In genomic region chr9:69172895-69173294, GRCh38 we compare ENCODE assay signal across 10 cellular contexts. TPM values are rescaled to one million over a fixed set of nuclear protein-coding genes. Genes with fewer than 3 reads are reported as not detected.
DNase-seq lines count a peak whose midpoint lies in the region; ATAC-seq and TF ChIP-seq lines count a peak whose summit lies in the region.
"Had no signal": no experiment of that assay in that cellular context is flagged by ENCODE, and none has a peak within 500 bp of the region (broad histone marks: within the 10 kb centered on the region; RNA-seq: fewer than 3 reads in every experiment).

No MANE protein-coding gene starts in this region.

- POLR2A ChIA-PET in activated CD4-positive, alpha-beta T cell treated with anti-CD3 and anti-CD28 coated beads for 36 hours (lab: Charles Lee), result no interaction called here
- POLR2A ChIA-PET in activated B cell treated with CpG ODN at 0.5 μM for 24 hours (lab: Charles Lee), result no interaction called here

- peaks cover 60% of the 10 kb centered on the region for H3K4me1 ChIP-seq in foreskin keratinocyte
- H3K4me1 ChIP-seq in gastrocnemius medialis, result peaks cover under 1 to 5% of the 10 kb centered on the region in 2 donors

- H3K36me3 ChIP-seq in gastrocnemius medialis, result no peaks in the 10 kb centered on the region

- H3K27me3 ChIP-seq in foreskin keratinocyte, result no peaks in the 10 kb centered on the region
- no peaks in the 10 kb centered on the region for H3K27me3 ChIP-seq in gastrocnemius medialis

- peak overlapping the region; percentile 100 for H3K27ac ChIP-seq in foreskin keratinocyte
- H3K27ac ChIP-seq in gastrocnemius medialis, result peak overlapping the region in 3 of 4 donors; percentile 84 to 93 (median 86)

- CTCF ChIA-PET in activated CD4-positive, alpha-beta T cell treated with anti-CD3 and anti-CD28 coated beads for 36 hours (lab: Charles Lee), result no interaction called here
- CTCF ChIA-PET in activated B cell treated with CpG ODN at 0.5 μM for 24 hours (lab: Charles Lee), result no interaction called here

- H3K4me1 Mint-ChIP-seq in activated CD4-positive, alpha-beta T cell treated with anti-CD3 and anti-CD28 coated beads for 36 hours, result peaks cover 54% of the 10 kb centered on the region
- peaks cover 42% of the 10 kb centered on the region for H3K4me1 Mint-ChIP-seq in activated B cell treated with CpG ODN at 0.5 μM for 24 hours

- H3K4me3 ChIP-seq in gastrocnemius medialis, result no peak overlapping the region

- TF ChIP-seq CTCF in activated B cell treated with CpG ODN at 0.5 μM for 24 hours (IDR thresholded peaks at IDR 0.05) (no peak), foreskin keratinocyte (conservative IDR thresholded peaks at IDR 0.05) (no peak), gastrocnemius medialis (IDR thresholded peaks at IDR 0.05 in 4 of 5, conservative IDR thresholded peaks at IDR 0.05 in 1 of 5) (no peak)

- H3K27me3 Mint-ChIP-seq in activated CD4-positive, alpha-beta T cell treated with anti-CD3 and anti-CD28 coated beads for 36 hours, result peaks cover 36% of the 10 kb centered on the region
- peaks cover 37% of the 10 kb centered on the region for H3K27me3 Mint-ChIP-seq in activated B cell treated with CpG ODN at 0.5 μM for 24 hours

- in situ Hi-C loops in gastrocnemius medialis (cut with MboI; ENCODE audit: low sequenced_read_pairs in 4 of 4), result loop anchor here in 1 of 4 donors (10.0 kb wide), 1 partner anchor 58 kb away; no protein-coding TSS in a partner anchor

- intact Hi-C loops in activated CD4-positive, alpha-beta T cell treated with anti-CD3 and anti-CD28 coated beads for 36 hours (cut with DNase I, micrococcal nuclease), result loop anchor here in 1 of 2 experiments (5.0 to 10.0 kb wide), 6 partner anchors 51 to 1392 kb away; partner anchors contain the start of gene CFAP95
- intact Hi-C loops in activated B cell treated with CpG ODN at 0.5 μM for 24 hours (cut with micrococcal nuclease), result loop anchor here (5.0 kb wide), 2 partner anchors 136 to 451 kb away; partner anchors contain the start of gene FXN
- intact Hi-C loops in gastrocnemius medialis (cut with DNase I; ENCODE audit: low total_unique reads), result loop anchor here (5.0 to 10.0 kb wide), 2 partner anchors 136 to 592 kb away; partner anchors contain the start of genes FXN and PTAR1

- H3K4me3 Mint-ChIP-seq in activated CD4-positive, alpha-beta T cell treated with anti-CD3 and anti-CD28 coated beads for 36 hours, result peak overlapping the region; percentile 74
- H3K4me3 Mint-ChIP-seq in activated B cell treated with CpG ODN at 0.5 μM for 24 hours, result peak overlapping the region; percentile 77

- DNase-seq in activated CD4-positive, alpha-beta T cell treated with anti-CD3 and anti-CD28 coated beads for 36 hours, result no peak
- no peak for DNase-seq in activated CD4-positive, alpha-beta T cell treated with anti-CD3 and anti-CD28 coated beads for 48 hours
- DNase-seq in activated B cell treated with CpG ODN at 0.5 μM for 24 hours, result no peak
- peak; percentile 67 to 86 for DNase-seq in foreskin keratinocyte
- no peak for DNase-seq in gastrocnemius medialis
- no peak for DNase-seq in T-helper 9 cell
- DNase-seq in NCI-H1694 (lab: John Stamatoyannopoulos, UW), result no peak
- DNase-seq: activated gamma-delta T cell treated with Interleukin-2 at 50 U/mL for 16 hours, NCI-H510A treated with DMSO at 0.1 percent for 48 hours had no signal

- no peaks in the 10 kb centered on the region for H3K9me3 Mint-ChIP-seq in activated CD4-positive, alpha-beta T cell treated with anti-CD3 and anti-CD28 coated beads for 36 hours (ENCODE audit: low read depth)
- no peaks in the 10 kb centered on the region for H3K9me3 Mint-ChIP-seq in activated B cell treated with CpG ODN at 0.5 μM for 24 hours

- no peaks in the 10 kb centered on the region for H3K9me3 ChIP-seq in gastrocnemius medialis

- no peaks in the 10 kb centered on the region for H3K36me3 Mint-ChIP-seq in activated CD4-positive, alpha-beta T cell treated with anti-CD3 and anti-CD28 coated beads for 36 hours (ENCODE audit: low read depth)
- no peaks in the 10 kb centered on the region for H3K36me3 Mint-ChIP-seq in activated B cell treated with CpG ODN at 0.5 μM for 24 hours (ENCODE audit: low read depth)

- no peak for ATAC-seq in activated CD4-positive, alpha-beta T cell treated with anti-CD3 and anti-CD28 coated beads for 36 hours
- ATAC-seq in activated B cell treated with CpG ODN at 0.5 μM for 24 hours (ENCODE audit: low read depth) (no peak), foreskin keratinocyte (no peak), gastrocnemius medialis (no peak), HG02610 (IDR thresholded peaks at IDR 0.05; ENCODE audit: unreplicated experiment) (no peak)

- TF ChIP-seq POLR2A in gastrocnemius medialis (IDR thresholded peaks at IDR 0.05), result no peak

- H3K27ac Mint-ChIP-seq in activated CD4-positive, alpha-beta T cell treated with anti-CD3 and anti-CD28 coated beads for 36 hours, result no peak overlapping the region
- no peak overlapping the region for H3K27ac Mint-ChIP-seq in activated B cell treated with CpG ODN at 0.5 μM for 24 hours

RNA-seq across cellular contexts. Expression of gene TJP2, which starts 1.2 kb away (rescaled TPM):
- 10 to 100 TPM in 1 of 2 experiments, 1 to 10 TPM in 1; 8.4 to 10.0 TPM for total RNA-seq in activated CD4-positive, alpha-beta T cell treated with anti-CD3 and anti-CD28 coated beads for 36 hours
- total RNA-seq in activated B cell treated with CpG ODN at 0.5 μM for 24 hours (2.3 and 4.7 TPM in 2 replicates), foreskin keratinocyte (126 and 140 TPM in 2 replicates), gastrocnemius medialis (10 to 100 TPM; 10.5 to 23.1 (median 17.6) TPM)
- 57.9 and 59.8 TPM in 2 replicates for polyA plus RNA-seq in foreskin keratinocyte

Comparison
In these comparisons a context has a peak if more than half of its experiments do, and no peak if none do; other contexts are left out.
1. DNase-seq: peak in foreskin keratinocyte (2 of 2); none in activated CD4-positive, alpha-beta T cell treated with anti-CD3 and anti-CD28 coated beads for 36 hours (single experiment), activated CD4-positive, alpha-beta T cell treated with anti-CD3 and anti-CD28 coated beads for 48 hours (single experiment), activated B cell treated with CpG ODN at 0.5 μM for 24 hours (single experiment), gastrocnemius medialis (0 of 2), T-helper 9 cell (single experiment) and NCI-H1694 (single experiment).